ENCODE assay signal across 18 cellular contexts in genomic region chr17:258045-258734, GRCh38.
DNase-seq lines count a peak whose midpoint lies in the region; FAIRE-seq and TF ChIP-seq lines count a peak whose summit lies in the region.
"Had no signal": no experiment of that assay in that cellular context is flagged by ENCODE, and none has a peak within 500 bp of the region (broad histone marks: within the 10 kb centered on the region; RNA-seq: fewer than 3 reads in every experiment).

No MANE protein-coding gene starts in this region.

- no peak for TF ChIP-seq POLR2A in Peyer's patch (IDR thresholded peaks at IDR 0.05)
- no peak for TF ChIP-seq POLR2A in spleen (IDR thresholded peaks at IDR 0.05)

- no peaks in the 10 kb centered on the region for H3K9me2 ChIP-seq in GM23248 (ENCODE audit: insufficient read depth)

- in situ Hi-C loops in GM23248 (cut with MboI), result no loop called here

- H3K9me3 ChIP-seq in Peyer's patch, result no peaks in the 10 kb centered on the region
- H3K9me3 ChIP-seq in kidney (ENCODE audit: control insufficient read depth in 1 of 2, low read length in 2 of 2), result no peaks in the 10 kb centered on the region
- H3K9me3 ChIP-seq in spleen, result peaks cover 0 to 7% (median 0%) of the 10 kb centered on the region in 8 donors
- H3K9me3 ChIP-seq in GM23248 (ENCODE audit: low read depth), result no peaks in the 10 kb centered on the region

- FAIRE-seq in kidney (lab: Jason Lieb, UNC), result no peak
- FAIRE-seq: frontal cortex, urothelium cell line had no signal

- intact Hi-C loops in kidney (cut with DNase I) (no loop called here), spleen (cut with DNase I; ENCODE audit: low total_unique reads) (no loop called here)

- DNase-seq in activated CD8-positive, alpha-beta memory T cell treated with anti-CD3 and anti-CD28 coated beads, Interleukin-2, amount 50 U/mL, for 4 hours, result peak; percentile 5
- DNase-seq in activated CD8-positive, alpha-beta memory T cell treated with anti-CD3 and anti-CD28 coated beads, Interleukin-2, amount 50 U/mL, for 48 hours, result no peak
- DNase-seq in Peyer's patch (peak in 2 of 3 donors; percentile 4 to 36), kidney (peak; percentile 44), spleen (peak; percentile 40), GM19240 (ENCODE audit: insufficient read length, low spot score) (no peak), GM23248 (no peak)
- DNase-seq in stimulated activated naive CD4-positive, alpha-beta T cell (lab: John Stamatoyannopoulos, UW), result no peak
- DNase-seq: activated B cell treated with CpG ODN at 0.5 μM for 24 hours; NCI-H1092 treated with DMSO at 0.1 percent for 48 hours; NCI-H2029 treated with DMSO at 0.1 percent for 48 hours; NCI-H345; nephron progenitor cell; stimulated activated CD4-positive, alpha-beta T cell treated with anti-CD3 and anti-CD28 coated beads, Interleukin-12 subunit alpha, Interleukin-12 subunit beta, amount 100 ng/mL, for 4 hours; T-helper 2 cell had no signal

- no peak overlapping the region for H3K27ac ChIP-seq in Peyer's patch
- H3K27ac ChIP-seq in kidney (ENCODE audit: low read depth in 2 of 2, low read length in 2 of 2), result peak overlapping the region in 1 of 2 donors; percentile 67
- H3K27ac ChIP-seq in spleen, result no peak overlapping the region
- H3K27ac ChIP-seq in GM23248, result no peak overlapping the region
- H3K27ac ChIP-seq: BLaER1 had no signal

- H2AFZ ChIP-seq in GM23248, result no peak overlapping the region

- H3K79me2 ChIP-seq in GM23248 (ENCODE audit: insufficient read depth), result no peaks in the 10 kb centered on the region

- H3K4me3 ChIP-seq in Peyer's patch (no peak overlapping the region), kidney (ENCODE audit: low read length in 2 of 2) (no peak overlapping the region), spleen (no peak overlapping the region), GM23248 (no peak overlapping the region)
- H3K4me3 ChIP-seq: BLaER1 had no signal

- H3K27me3 ChIP-seq in Peyer's patch (no peaks in the 10 kb centered on the region), spleen (replicated peaks in 1 of 7) (no peaks in the 10 kb centered on the region), GM23248 (replicated peaks; ENCODE audit: insufficient read depth) (no peaks in the 10 kb centered on the region)
- H3K27me3 ChIP-seq: BLaER1 had no signal

- WGBS in spleen, 5 donors, result 19 to 33% (median 30%) methylated on average over 23 of the region's 23 CpGs
- WGBS in GM23248 (ENCODE audit: low coverage in 1 of 2, low lambda C conversion rate in 2 of 2, missing lambda C conversion rate in 2 of 2), 2 experiments, result 64 to 65% methylated on average over 22 to 23 of the region's 23 CpGs

- no peak overlapping the region for H3K9ac ChIP-seq in kidney (ENCODE audit: low read length in 2 of 2)
- no peak overlapping the region for H3K9ac ChIP-seq in GM23248
- H3K9ac ChIP-seq: BLaER1 had no signal

- H3K4me1 ChIP-seq in Peyer's patch (no peaks in the 10 kb centered on the region), kidney (ENCODE audit: control insufficient read depth in 1 of 2, insufficient read depth in 1 of 2, low read depth in 1 of 2, low read length in 2 of 2) (peaks cover 0 to 4% of the 10 kb centered on the region in 2 donors), spleen (peaks cover 0 to 27% (median 3%) of the 10 kb centered on the region in 6 donors), GM23248 (ENCODE audit: insufficient read depth) (no peaks in the 10 kb centered on the region)

- H3K36me3 ChIP-seq in Peyer's patch (peaks cover 0 to 9% (median 0%) of the 10 kb centered on the region in 3 donors), kidney (ENCODE audit: control insufficient read depth in 1 of 2, insufficient read depth in 2 of 2, low read length in 2 of 2) (no peaks in the 10 kb centered on the region), spleen (peaks cover 0 to 8% (median 3%) of the 10 kb centered on the region in 6 donors), GM23248 (ENCODE audit: low read depth) (no peaks in the 10 kb centered on the region)

- no peaks in the 10 kb centered on the region for H4K20me1 ChIP-seq in GM23248 (ENCODE audit: insufficient read depth)

- no peak overlapping the region for H3K4me2 ChIP-seq in GM23248 (ENCODE audit: unreplicated experiment)
- H3K4me2 ChIP-seq: BLaER1 had no signal

- TF ChIP-seq CTCF in Peyer's patch (IDR thresholded peaks at IDR 0.05) (no peak), kidney (IDR thresholded peaks at IDR 0.05; ENCODE audit: borderline replicate concordance, extremely low read depth, insufficient read depth) (no peak), spleen (IDR thresholded peaks at IDR 0.05 in 8 of 11, conservative IDR thresholded peaks at IDR 0.05 in 3 of 11) (no peak)

- H3F3A ChIP-seq in GM23248 (ENCODE audit: insufficient read depth), result no peaks in the 10 kb centered on the region

Comparison
In these comparisons a context has a peak if more than half of its experiments do, and no peak if none do; other contexts are left out.
1. DNase-seq: peak in activated CD8-positive, alpha-beta memory T cell treated with anti-CD3 and anti-CD28 coated beads, Interleukin-2, amount 50 U/mL, for 4 hours (single experiment), Peyer's patch (2 of 3), kidney (single experiment) and spleen (single experiment); none in activated CD8-positive, alpha-beta memory T cell treated with anti-CD3 and anti-CD28 coated beads, Interleukin-2, amount 50 U/mL, for 48 hours (single experiment), GM19240 (single experiment), GM23248 (single experiment) and stimulated activated naive CD4-positive, alpha-beta T cell (0 of 6).